Comparison of ENCODE assay signal across 8 cellular contexts in the genomic region with DNA sequence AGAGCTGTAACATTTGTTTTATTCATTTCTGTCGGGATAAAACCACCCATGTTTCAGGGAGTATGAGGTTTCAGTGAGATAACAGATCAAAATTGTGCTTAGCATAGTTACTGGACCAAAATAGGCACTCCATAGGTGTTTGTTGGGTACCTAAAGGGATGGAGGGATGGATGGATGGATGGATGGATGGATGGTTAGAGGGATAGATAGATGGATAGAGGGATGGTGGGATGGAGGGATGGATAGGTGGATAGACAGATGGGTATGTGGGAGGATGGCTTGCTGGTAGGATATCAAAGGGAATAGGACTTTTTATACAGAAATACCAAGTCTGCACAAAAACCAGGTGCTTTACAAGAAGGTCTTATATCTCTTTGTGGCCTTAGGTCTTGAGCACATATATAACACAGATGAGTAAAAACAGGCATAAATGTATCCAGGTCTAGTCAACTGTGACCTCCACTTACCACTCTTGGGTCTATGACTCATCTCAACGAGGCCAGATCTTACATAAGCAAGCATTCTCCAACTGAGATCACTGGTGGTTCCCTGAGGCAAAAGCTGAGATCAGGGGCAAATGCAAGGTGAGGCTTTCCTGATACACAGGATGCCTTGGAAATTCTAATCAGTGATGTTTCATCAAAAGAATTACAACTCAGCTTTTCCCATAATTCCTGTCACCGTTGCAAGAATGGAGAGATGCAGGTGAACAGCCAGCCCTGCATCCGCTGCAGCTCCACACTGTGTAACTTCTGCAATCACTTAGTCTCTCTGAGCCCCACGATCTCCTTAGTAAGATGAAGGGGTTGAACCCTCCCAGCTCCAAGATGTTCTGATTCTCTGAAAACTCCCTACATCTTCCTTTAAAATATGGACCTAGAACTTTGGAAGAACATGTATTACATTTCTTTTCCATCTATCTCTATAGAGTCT.
A peak's percentile ranks its signal among the peaks of the same experiment; 100 is the strongest.
DNase-seq lines count a peak whose midpoint lies in the region; ATAC-seq lines count a peak whose summit lies in the region.

No MANE protein-coding gene starts in this region.

- no peak overlapping the region for H3K27ac Mint-ChIP-seq in T-helper 2 cell treated with Interferon-gamma antibody and Interleukin-4, amounts not matched to agents 5 μg/mL and 100 μg/mL, for 36 hours

- peaks cover 54% of the 10 kb centered on the region for H3K27me3 Mint-ChIP-seq in T-helper 2 cell treated with Interferon-gamma antibody and Interleukin-4, amounts not matched to agents 5 μg/mL and 100 μg/mL, for 36 hours (ENCODE audit: low read depth)

- H3K9me3 Mint-ChIP-seq in T-helper 2 cell treated with Interferon-gamma antibody and Interleukin-4, amounts not matched to agents 5 μg/mL and 100 μg/mL, for 36 hours = no peaks in the 10 kb centered on the region

- peak; percentile 69 for ATAC-seq in HG02973 (IDR thresholded peaks at IDR 0.05; ENCODE audit: unreplicated experiment)

- no peaks in the 10 kb centered on the region for H3K36me3 Mint-ChIP-seq in T-helper 2 cell treated with Interferon-gamma antibody and Interleukin-4, amounts not matched to agents 5 μg/mL and 100 μg/mL, for 36 hours (ENCODE audit: low read depth)

- DNase-seq in stimulated activated CD4-positive, alpha-beta T cell treated with anti-CD3 and anti-CD28 coated beads, Interleukin-15, amount 100 ng/mL, for 24 hours = peak; percentile 50
- no peak for DNase-seq in stimulated activated CD4-positive, alpha-beta T cell treated with anti-CD3 and anti-CD28 coated beads, Interleukin-4, amount 100 ng/mL, for 4 hours
- peak; percentile 58 for DNase-seq in T-helper 2 cell treated with Interferon-gamma antibody and Interleukin-4, amounts not matched to agents 5 μg/mL and 100 μg/mL, for 36 hours (ENCODE audit: low spot score)
- peak; percentile 34 for DNase-seq in non-pigmented ciliary epithelial cell (ENCODE audit: low read depth)
- DNase-seq in pons (ENCODE audit: low spot score) = no peak
- no peak for DNase-seq in NCI-H1930 (lab: John Stamatoyannopoulos, UW)
- DNase-seq in inferior parietal cortex (ENCODE audit: extremely low spot score) = no peak

- no peak overlapping the region for H3K4me3 Mint-ChIP-seq in T-helper 2 cell treated with Interferon-gamma antibody and Interleukin-4, amounts not matched to agents 5 μg/mL and 100 μg/mL, for 36 hours

- peaks cover 4% of the 10 kb centered on the region for H3K4me1 Mint-ChIP-seq in T-helper 2 cell treated with Interferon-gamma antibody and Interleukin-4, amounts not matched to agents 5 μg/mL and 100 μg/mL, for 36 hours (ENCODE audit: low read depth)

Comparison
In these comparisons a context has a peak if more than half of its experiments do, and no peak if none do; other contexts are left out.
1. DNase-seq: peak in stimulated activated CD4-positive, alpha-beta T cell treated with anti-CD3 and anti-CD28 coated beads, Interleukin-15, amount 100 ng/mL, for 24 hours (single experiment), T-helper 2 cell treated with Interferon-gamma antibody and Interleukin-4, amounts not matched to agents 5 μg/mL and 100 μg/mL, for 36 hours (single experiment) and non-pigmented ciliary epithelial cell (single experiment); none in stimulated activated CD4-positive, alpha-beta T cell treated with anti-CD3 and anti-CD28 coated beads, Interleukin-4, amount 100 ng/mL, for 4 hours (0 of 2), pons (single experiment), NCI-H1930 (0 of 2) and inferior parietal cortex (single experiment).